Comparison of ENCODE assay signal across 3 cellular contexts in the genomic region with DNA sequence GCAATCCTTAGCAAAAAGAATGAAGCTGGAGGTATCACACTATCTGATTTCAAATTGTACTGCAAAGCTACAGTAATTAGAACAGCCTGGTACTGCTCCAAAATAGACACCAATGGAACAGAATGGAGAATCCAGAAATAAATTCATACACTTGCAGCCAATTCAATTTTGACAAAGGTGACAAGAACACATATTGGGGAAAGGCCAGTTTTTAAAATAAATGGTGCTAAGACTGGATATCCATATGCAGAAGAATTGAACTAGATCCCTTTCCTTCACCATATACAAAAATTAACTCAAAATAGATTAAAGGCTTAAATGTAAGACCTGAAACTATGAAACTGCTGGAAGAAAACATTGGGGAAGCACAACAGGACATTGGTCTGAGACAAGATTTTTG.
"Had no signal": no experiment of that assay in that cellular context is flagged by ENCODE, and none has a peak within 500 bp of the region (broad histone marks: within the 10 kb centered on the region; RNA-seq: fewer than 3 reads in every experiment).

No MANE protein-coding gene starts in this region.

- DNase-seq: GDM1, GF-D8 had no signal

- ATAC-seq: GM12878 had no signal
